In the genomic region with DNA sequence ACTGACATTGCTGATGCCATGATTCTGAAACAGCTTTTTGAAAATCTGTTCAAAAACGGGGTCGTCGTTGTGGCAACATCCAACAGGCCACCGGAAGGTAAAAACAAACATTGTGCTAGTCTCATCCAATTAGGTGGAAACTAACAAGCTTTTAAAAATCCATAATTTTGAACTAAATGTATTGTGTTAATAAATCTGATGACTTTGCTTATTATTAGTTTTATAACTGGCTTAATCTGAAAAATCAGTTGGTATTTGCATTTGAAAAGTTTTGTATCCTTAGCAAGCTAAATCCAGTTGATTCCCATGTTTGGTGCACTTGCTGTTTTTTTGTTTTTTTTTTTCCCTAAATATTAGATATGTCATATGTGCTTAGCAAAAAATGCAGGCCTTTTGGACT, we compare ENCODE assay signal across 21 cellular contexts.
A peak's percentile ranks its signal among the peaks of the same experiment; 100 is the strongest.
DNase-seq lines count a peak whose midpoint lies in the region; ATAC-seq, FAIRE-seq and TF ChIP-seq lines count a peak whose summit lies in the region.
"Had no signal": no experiment of that assay in that cellular context is flagged by ENCODE, and none has a peak within 500 bp of the region (broad histone marks: within the 10 kb centered on the region; RNA-seq: fewer than 3 reads in every experiment).

No MANE protein-coding gene starts in this region.

- H3K56ac ChIP-seq in IMR-90 (ENCODE audit: extremely low read depth, insufficient read depth, low read length): no peak overlapping the region

- H2AK5ac ChIP-seq in IMR-90 (ENCODE audit: low read depth, low read length): no peak overlapping the region

- H3K79me1 ChIP-seq in IMR-90 (ENCODE audit: low read depth in 1 of 2, low read length in 2 of 2): no peaks in the 10 kb centered on the region

- TF ChIP-seq RAD21 in IMR-90 (IDR thresholded peaks at IDR 0.05; ENCODE audit: low read length): no peak
- no peak for TF ChIP-seq RAD21 in K562 (CRISPR knock-in tag; conservative IDR thresholded peaks at IDR 0.05 in 1 of 2, IDR thresholded peaks at IDR 0.05 in 1 of 2)

- H3K27ac ChIP-seq in IMR-90 (ENCODE audit: insufficient read depth, low read length) (no peak overlapping the region), K562 (ENCODE audit: extremely low read depth, low read depth, low read length) (no peak overlapping the region)
- H3K27ac ChIP-seq: BLaER1, C4-2B, GM23248 had no signal

- CTCF ChIA-PET in IMR-90 (lab: Yijun Ruan, JAX): no interaction called here
- CTCF ChIA-PET in K562 (lab: Yijun Ruan, JAX; ENCODE audit: low intra/inter-chr PET ratio): no interaction called here

- H3K4me3 ChIP-seq in IMR-90 (ENCODE audit: insufficient read depth, low read depth, low read length) (no peak overlapping the region), K562 (no peak overlapping the region)
- H3K4me3 ChIP-seq: BLaER1, GM12878, GM23248 had no signal

- no peak overlapping the region for H3K18ac ChIP-seq in IMR-90 (ENCODE audit: low read depth, low read length)

- H2BK5ac ChIP-seq in IMR-90 (ENCODE audit: low read depth, low read length, poor library complexity, severe bottlenecking): no peak overlapping the region

- H3K36me3 ChIP-seq in IMR-90 (ENCODE audit: control insufficient read depth, insufficient read depth, low read length) (no peaks in the 10 kb centered on the region), K562 (ENCODE audit: control insufficient read depth, insufficient read depth, low read length) (no peaks in the 10 kb centered on the region)
- H3K36me3 ChIP-seq: BLaER1 had no signal

- H4K5ac ChIP-seq in IMR-90 (ENCODE audit: low read depth, low read length): no peak overlapping the region

- ATAC-seq in IMR-90 (ENCODE audit: low read depth) (no peak), K562 (no peak)
- ATAC-seq: CD8-positive, alpha-beta T cell; GM12878 had no signal

- FAIRE-seq in K562 (lab: Jason Lieb, UNC): no peak
- FAIRE-seq: GM12878, GM19239, H1 had no signal

- no peak overlapping the region for H3K4me2 ChIP-seq in IMR-90 (ENCODE audit: low read depth, low read length)
- H3K4me2 ChIP-seq in K562 (ENCODE audit: insufficient read depth, low read length): no peak overlapping the region
- H3K4me2 ChIP-seq: BLaER1 had no signal

- H4K91ac ChIP-seq in IMR-90 (ENCODE audit: insufficient read depth, low read depth, low read length): no peak overlapping the region

- BruUV-seq in IMR-90 (replicated peaks; lab: Mats Ljungman, UMichigan) (no TSS peak), K562 (replicated peaks; lab: Mats Ljungman, UMichigan) (no TSS peak)

- H4K20me1 ChIP-seq in IMR-90 (ENCODE audit: insufficient read depth, low read length) (no peaks in the 10 kb centered on the region), K562 (replicated peaks; ENCODE audit: control insufficient read depth, insufficient read depth, low read length) (no peaks in the 10 kb centered on the region)
- H4K20me1 ChIP-seq: BLaER1 had no signal

- H3K4me1 ChIP-seq in IMR-90 (ENCODE audit: control insufficient read depth, insufficient read depth, low read length) (no peaks in the 10 kb centered on the region), K562 (replicated peaks in 1 of 2; ENCODE audit: control insufficient read depth in 2 of 2, insufficient read depth in 2 of 2, low read length in 2 of 2) (peaks cover 4 to 17% of the 10 kb centered on the region in 2 experiments; a peak in 4 of 5 replicates)
- H3K4me1 ChIP-seq: BLaER1, Caco-2 had no signal

- H4K8ac ChIP-seq in IMR-90 (ENCODE audit: low read depth in 2 of 2, low read length in 2 of 2): no peak overlapping the region

- no peak for TF ChIP-seq CTCF in IMR-90 (conservative IDR thresholded peaks at IDR 0.05; ENCODE audit: low read depth, low read length)
- no peak for TF ChIP-seq CTCF in K562 (IDR thresholded peaks at IDR 0.05 in 2 of 3, conservative IDR thresholded peaks at IDR 0.05 in 1 of 3; ENCODE audit: insufficient read depth in 2 of 3, low read depth in 1 of 3, low read length in 3 of 3)

- DNase-seq in NCI-H82 (lab: John Stamatoyannopoulos, UW) (peak; percentile 9), NCI-H82 treated with DMSO at 0.1 percent for 48 hours (lab: John Stamatoyannopoulos, UW; ENCODE audit: unreplicated experiment) (no peak), IMR-90 (no peak), K562 (ENCODE audit: extremely low read depth in 1 of 4, low spot score in 3 of 4) (no peak), retina (peak; percentile 13), activated T-cell treated with anti-CD3 and anti-CD28 coated beads for 4 hours (no peak), NCI-H2107 treated with DMSO at 0.1 percent for 48 hours (lab: John Stamatoyannopoulos, UW; ENCODE audit: unreplicated experiment) (no peak)
- DNase-seq in activated T-cell treated with anti-CD3 and anti-CD28 coated beads, Interleukin-2, amount 50 U/mL, for 48 hours: no peak
- DNase-seq: Caco-2; CD4-positive, CD25-positive, alpha-beta regulatory T cell; CD8-positive, alpha-beta T cell; DMS79; EL; GDM1; H7 had no signal

- H3K23ac ChIP-seq in IMR-90 (ENCODE audit: low read depth, low read length): no peak overlapping the region

- H3K27me3 ChIP-seq in IMR-90 (ENCODE audit: control insufficient read depth, insufficient read depth, low read length) (no peaks in the 10 kb centered on the region), K562 (ENCODE audit: control insufficient read depth in 2 of 2, insufficient read depth in 2 of 2, low read length in 2 of 2) (no peaks in the 10 kb centered on the region)
- H3K27me3 ChIP-seq: BLaER1 had no signal

- TF ChIP-seq POLR2A in IMR-90 (IDR thresholded peaks at IDR 0.05; ENCODE audit: low read depth, low read length) (no peak), K562 (conservative IDR thresholded peaks at IDR 0.05) (no peak)

- H2BK120ac ChIP-seq in IMR-90 (ENCODE audit: low read depth, low read length): no peak overlapping the region

- no peak overlapping the region for H2BK20ac ChIP-seq in IMR-90 (ENCODE audit: low read depth, low read length)

- no peaks in the 10 kb centered on the region; the same call in 2 of the 3 replicates for H3K79me2 ChIP-seq in K562 (ENCODE audit: control insufficient read depth, insufficient read depth, low read length)

- H2BK15ac ChIP-seq in IMR-90 (ENCODE audit: low read depth, low read length): no peak overlapping the region

- no peak for TF ChIP-seq EP300 in K562 (IDR thresholded peaks at IDR 0.05; ENCODE audit: low read length)

- H3K9me3 ChIP-seq in IMR-90 (ENCODE audit: control insufficient read depth, insufficient read depth, low read length): no peaks in the 10 kb centered on the region
- H3K9me3 ChIP-seq in K562 (replicated peaks; ENCODE audit: control insufficient read depth, insufficient read depth, low read depth, low read length): no peaks in the 10 kb centered on the region
- H3K9me3 ChIP-seq: BLaER1, Caco-2 had no signal

- intact Hi-C loops in IMR-90 (cut with micrococcal nuclease) (no loop called here), K562 (cut with micrococcal nuclease) (no loop called here)

- H3K9me1 ChIP-seq in IMR-90 (ENCODE audit: insufficient read depth, low read length) (0 out of 2 replicates have a peak, but pooled peaks cover 3% of the 10 kb centered on the region), K562 (ENCODE audit: control insufficient read depth, insufficient read depth, low read length) (no peaks in the 10 kb centered on the region)

- POLR2A ChIA-PET in IMR-90 (lab: Charles Lee; ENCODE audit: unreplicated experiment): no interaction called here
- POLR2A ChIA-PET in K562 (lab: Yijun Ruan, JAX): no interaction called here

- no CpG with 5 or more reads among the region's 4 CpGs for WGBS in IMR-90 (ENCODE audit: extremely low coverage in 2 of 2, insufficient read length in 1 of 2), 2 experiments
- 84% methylated on average over 4 of the region's 4 CpGs for WGBS in K562 (ENCODE audit: insufficient coverage, low coverage, missing lambda C conversion rate)

- H3K14ac ChIP-seq in IMR-90 (replicated peaks; ENCODE audit: low read depth, low read length): no peak overlapping the region

- no peak overlapping the region for H2AK9ac ChIP-seq in IMR-90 (replicated peaks; ENCODE audit: low read depth, low read length, poor library complexity)

- in situ Hi-C loops in IMR-90 (cut with MboI; ENCODE audit: low sequenced_read_pairs) (no loop called here), K562 (cut with MboI) (no loop called here)

- dilution Hi-C loops in IMR-90 (cut with HindIII; ENCODE audit: low sequenced_read_pairs, unreplicated experiment): no loop called here

- H3K9ac ChIP-seq in IMR-90 (ENCODE audit: low read depth, low read length): no peak overlapping the region
- no peak overlapping the region for H3K9ac ChIP-seq in K562 (ENCODE audit: insufficient read depth in 1 of 2, low read depth in 2 of 2, low read length in 2 of 2)
- H3K9ac ChIP-seq: BLaER1, GM23248 had no signal

- H3K4ac ChIP-seq in IMR-90 (ENCODE audit: low read depth, low read length): no peak overlapping the region

- no peak overlapping the region for H2AFZ ChIP-seq in IMR-90 (replicated peaks; ENCODE audit: low read length, poor library complexity)
- H2AFZ ChIP-seq in K562 (ENCODE audit: low read depth, low read length): no peak overlapping the region
- H2AFZ ChIP-seq: GM23248 had no signal

TF ChIP-seq in IMR-90, 13 proteins besides CTCF, POLR2A, EP300 and RAD21:
- peak; percentile 54 for TF ChIP-seq MAFK (IDR thresholded peaks at IDR 0.05; ENCODE audit: low read depth, low read length)
- no peak for TF ChIP-seq FOS (IDR thresholded peaks at IDR 0.05; ENCODE audit: low read depth, low read length)

TF ChIP-seq in K562, 482 proteins besides CTCF, POLR2A, EP300 and RAD21:
- TF ChIP-seq MAFF (IDR thresholded peaks at IDR 0.05; ENCODE audit: low read length) (peak; percentile 17; the same call in 1 of the 2 replicates), ZNF316 (IDR thresholded peaks at IDR 0.05) (peak; percentile 83), ZNF324 (CRISPR knock-in tag; IDR thresholded peaks at IDR 0.05) (no peak), GTF2E2 (tag; IDR thresholded peaks at IDR 0.05) (peak; percentile 32; the same call in 1 of the 2 replicates), C11orf30 (IDR thresholded peaks at IDR 0.05; ENCODE audit: low read depth) (peak; percentile 57)

Comparison
In these comparisons a context has a peak if more than half of its experiments do, and no peak if none do; other contexts are left out.
1. DNase-seq: peak in NCI-H82 (single experiment) and retina (single experiment); none in NCI-H82 treated with DMSO at 0.1 percent for 48 hours (single experiment), IMR-90 (single experiment), K562 (0 of 4), activated T-cell treated with anti-CD3 and anti-CD28 coated beads for 4 hours (single experiment), NCI-H2107 treated with DMSO at 0.1 percent for 48 hours (single experiment) and activated T-cell treated with anti-CD3 and anti-CD28 coated beads, Interleukin-2, amount 50 U/mL, for 48 hours (0 of 2).